In genomic region chr1:6486433-6487011, GRCh38 we compare ENCODE assay signal across 8 cellular contexts. TPM values are rescaled to one million over a fixed set of nuclear protein-coding genes. Genes with fewer than 3 reads are reported as not detected.
DNase-seq lines count a peak whose midpoint lies in the region; ATAC-seq and TF ChIP-seq lines count a peak whose summit lies in the region.

No MANE protein-coding gene starts in this region.

- H3K27ac ChIP-seq in DND-41 (ENCODE audit: low read length) (no peak overlapping the region), endodermal cell (ENCODE audit: low read depth, low read length) (no peak overlapping the region), mesenchymal stem cell (ENCODE audit: low read length, poor library complexity, severe bottlenecking) (no peak overlapping the region)

- H3K4me2 ChIP-seq in DND-41 (ENCODE audit: insufficient read depth, low read length): 0 out of 2 replicates have a peak overlapping the region, but pooled peaks have one; percentile 1
- H3K4me2 ChIP-seq in mesenchymal stem cell (ENCODE audit: low read length, poor library complexity, severe bottlenecking): peak overlapping the region; percentile 89

- no peak overlapping the region for H4K8ac ChIP-seq in mesenchymal stem cell (ENCODE audit: low read length)

- peaks cover 3% of the 10 kb centered on the region for H3K36me3 Mint-ChIP-seq in endodermal cell (ENCODE audit: low read depth)

- no peak overlapping the region for H3K4me3 ChIP-seq in DND-41 (ENCODE audit: low read depth in 1 of 2, low read length in 2 of 2)
- H3K4me3 ChIP-seq in endodermal cell (ENCODE audit: low read length): peak overlapping the region; percentile 62
- H3K4me3 ChIP-seq in mesenchymal stem cell (ENCODE audit: insufficient read depth in 1 of 2, low read depth in 1 of 2, low read length in 2 of 2): no peak overlapping the region

- H3K9me3 Mint-ChIP-seq in endodermal cell: no peaks in the 10 kb centered on the region

- no peak overlapping the region for H3K27ac Mint-ChIP-seq in endodermal cell

- WGBS in endodermal cell (ENCODE audit: insufficient coverage in 1 of 2, insufficient read length in 1 of 2), 2 experiments: 9% methylated on average over 10 to 15 of the region's 15 CpGs
- 4% methylated on average over 14 of the region's 15 CpGs for WGBS in mesenchymal stem cell

- no peak overlapping the region for H2BK120ac ChIP-seq in mesenchymal stem cell (ENCODE audit: low read depth, low read length)

- H3K14ac ChIP-seq in mesenchymal stem cell (ENCODE audit: low read length in 2 of 2): no peak overlapping the region

- H3K36me3 ChIP-seq in DND-41 (ENCODE audit: insufficient read depth, low read length): no peaks in the 10 kb centered on the region
- H3K36me3 ChIP-seq in endodermal cell (ENCODE audit: control insufficient read depth, insufficient read depth, low read length): no peaks in the 10 kb centered on the region
- peaks cover 0 to 29% of the 10 kb centered on the region in 2 experiments for H3K36me3 ChIP-seq in mesenchymal stem cell (ENCODE audit: control insufficient read depth in 1 of 2, insufficient read depth in 2 of 2, low read depth in 1 of 2, low read length in 2 of 2)

- H3K27me3 Mint-ChIP-seq in endodermal cell (ENCODE audit: insufficient read depth): peaks cover 13% of the 10 kb centered on the region

- H3K9me3 ChIP-seq in DND-41 (ENCODE audit: insufficient read depth, low read length, severe bottlenecking) (no peaks in the 10 kb centered on the region), endodermal cell (ENCODE audit: control insufficient read depth, low read length) (no peaks in the 10 kb centered on the region), mesenchymal stem cell (ENCODE audit: control insufficient read depth, low read length) (no peaks in the 10 kb centered on the region)

- no peak overlapping the region for H2BK5ac ChIP-seq in mesenchymal stem cell (ENCODE audit: low read depth, low read length, poor library complexity, severe bottlenecking)

- ATAC-seq in DND-41 (ENCODE audit: insufficient read depth, low read depth) (peak; percentile 71), HG03432 (IDR thresholded peaks at IDR 0.05; ENCODE audit: unreplicated experiment) (peak; percentile 51), GM21526 (IDR thresholded peaks at IDR 0.05; ENCODE audit: low FRiP score, unreplicated experiment) (no peak)

- no peaks in the 10 kb centered on the region for H3K79me2 ChIP-seq in DND-41 (ENCODE audit: insufficient read depth, low read length)

- H3K79me1 ChIP-seq in mesenchymal stem cell (replicated peaks; ENCODE audit: low read length, poor library complexity, severe bottlenecking): peaks cover 60% of the 10 kb centered on the region

- peaks cover 5% of the 10 kb centered on the region; the same call in 1 of the 2 replicates for H4K20me1 ChIP-seq in DND-41 (ENCODE audit: insufficient read depth, low read length)

- no peak overlapping the region for H2BK12ac ChIP-seq in mesenchymal stem cell (ENCODE audit: low read length in 2 of 2)

- H2AFZ ChIP-seq in DND-41 (ENCODE audit: low read depth, low read length): 0 out of 2 replicates have a peak overlapping the region, but pooled peaks have one; percentile 51
- H2AFZ ChIP-seq in mesenchymal stem cell (ENCODE audit: low read depth, low read length): no peak overlapping the region

- no peak overlapping the region for H3K23ac ChIP-seq in mesenchymal stem cell (ENCODE audit: low read length in 2 of 2)

- H3K18ac ChIP-seq in mesenchymal stem cell (ENCODE audit: low read depth in 1 of 2, low read length in 2 of 2): peak overlapping the region in 1 of 2 experiments; percentile 37

- no peak overlapping the region for H3K9ac ChIP-seq in DND-41 (ENCODE audit: low read depth, low read length)
- H3K9ac ChIP-seq in endodermal cell (ENCODE audit: extremely low read depth, low read length, poor library complexity, severe bottlenecking): no peak overlapping the region
- no peak overlapping the region for H3K9ac ChIP-seq in mesenchymal stem cell (ENCODE audit: low read length)

- H3K4me1 ChIP-seq in DND-41 (ENCODE audit: insufficient read depth, low read length) (peaks cover 27% of the 10 kb centered on the region), endodermal cell (ENCODE audit: control insufficient read depth, insufficient read depth, low read length) (no peaks in the 10 kb centered on the region), mesenchymal stem cell (ENCODE audit: control insufficient read depth, insufficient read depth, low read depth, low read length) (peaks cover 46% of the 10 kb centered on the region)

- DNase-seq in DND-41 (peak; percentile 84), NOMO-1 (lab: John Stamatoyannopoulos, UW; ENCODE audit: unreplicated experiment in 2 of 2) (peak; percentile 60 to 65), endodermal cell (peak; percentile 98), mesenchymal stem cell (peak; percentile 82)
- DNase-seq in activated CD8-positive, alpha-beta memory T cell treated with anti-CD3 and anti-CD28 coated beads for 4 hours (ENCODE audit: low read depth in 2 of 2): peak; percentile 73 to 77
- DNase-seq in stimulated activated CD8-positive, alpha-beta memory T cell treated with anti-CD3 and anti-CD28 coated beads, Interleukin-15, amount 100 ng/mL, for 4 hours (ENCODE audit: low read depth in 2 of 2): peak; percentile 62 to 73

- H3K4me3 Mint-ChIP-seq in endodermal cell: peak overlapping the region; percentile 71

- H2AK5ac ChIP-seq in mesenchymal stem cell (ENCODE audit: low read length, severe bottlenecking): no peak overlapping the region

- H4K91ac ChIP-seq in mesenchymal stem cell (ENCODE audit: low read length): no peak overlapping the region

- no peak overlapping the region for H3K4ac ChIP-seq in mesenchymal stem cell (ENCODE audit: low read depth in 1 of 2, low read length in 2 of 2)

- no peak overlapping the region for H2BK15ac ChIP-seq in mesenchymal stem cell (ENCODE audit: low read depth, poor library complexity, severe bottlenecking)

- TF ChIP-seq CTCF in DND-41 (IDR thresholded peaks at IDR 0.05; ENCODE audit: borderline replicate concordance, extremely low read depth, low read length, poor library complexity, severe bottlenecking): peak; percentile 93
- TF ChIP-seq CTCF in endodermal cell (conservative IDR thresholded peaks at IDR 0.05): peak; percentile 96

- H3K27me3 ChIP-seq in DND-41 (ENCODE audit: insufficient read depth, low read length, poor library complexity) (no peaks in the 10 kb centered on the region), endodermal cell (ENCODE audit: control insufficient read depth, insufficient read depth, low read length, poor library complexity, severe bottlenecking) (no peaks in the 10 kb centered on the region), mesenchymal stem cell (ENCODE audit: control insufficient read depth in 1 of 2, insufficient read depth in 1 of 2, low read length in 2 of 2) (peaks cover 0 to 24% of the 10 kb centered on the region in 2 experiments)

- H3K4me1 Mint-ChIP-seq in endodermal cell: peaks cover 15% of the 10 kb centered on the region

RNA-seq across cellular contexts. Expression of gene PLEKHG5, which starts 4.9 kb away (rescaled TPM):
- total RNA-seq in endodermal cell: 10 to 100 TPM; 32.6 to 38.8 TPM
- polyA plus RNA-seq in endodermal cell (2013, experiment 1 of 2): 34.4 TPM
- polyA plus RNA-seq in endodermal cell (2013, experiment 2 of 2): 29.5 TPM
- polyA plus RNA-seq in mesenchymal stem cell (2013, experiment 1 of 2): 6.5 TPM
- 6.7 TPM for polyA plus RNA-seq in mesenchymal stem cell (2013, experiment 2 of 2)

RNA-seq across cellular contexts. Expression of gene TNFRSF25, which starts 20.5 kb away (rescaled TPM):
- total RNA-seq in endodermal cell: 10 to 100 TPM; 25.9 to 26.9 TPM
- polyA plus RNA-seq in endodermal cell (2013, experiment 1 of 2): 39.9 TPM
- 30.2 TPM for polyA plus RNA-seq in endodermal cell (2013, experiment 2 of 2)
- 2.9 TPM for polyA plus RNA-seq in mesenchymal stem cell (2013, experiment 1 of 2)
- 2.4 TPM for polyA plus RNA-seq in mesenchymal stem cell (2013, experiment 2 of 2)
